ENCODE assay signal across 15 cellular contexts in genomic region chr19:35125746-35126623, GRCh38. TPM values are rescaled to one million over a fixed set of nuclear protein-coding genes. Genes with fewer than 3 reads are reported as not detected.
DNase-seq lines count a peak whose midpoint lies in the region; ATAC-seq and TF ChIP-seq lines count a peak whose summit lies in the region.
"Had no signal": no experiment of that assay in that cellular context is flagged by ENCODE, and none has a peak within 500 bp of the region (broad histone marks: within the 10 kb centered on the region; RNA-seq: fewer than 3 reads in every experiment).

No MANE protein-coding gene starts in this region.

- no peak for ATAC-seq in naive thymus-derived CD4-positive, alpha-beta T cell
- ATAC-seq: left lobe of liver; naive thymus-derived CD8-positive, alpha-beta T cell had no signal

- TF ChIP-seq CTCF in PC-9 (conservative IDR thresholded peaks at IDR 0.05), result no peak
- TF ChIP-seq CTCF in mammary epithelial cell (conservative IDR thresholded peaks at IDR 0.05 in 1 of 2, IDR thresholded peaks at IDR 0.05 in 1 of 2; ENCODE audit: extremely low read depth in 1 of 2, insufficient read depth in 1 of 2, low read depth in 1 of 2, low read length in 2 of 2), result no peak

- CTCF ChIA-PET in PC-9 (lab: Charles Lee), result no interaction called here
- CTCF ChIA-PET in mammary epithelial cell (lab: Charles Lee; ENCODE audit: low non-redundant PET), result interaction anchor here (0.6 kb wide), 1 partner anchor 9 kb away, joined by 3 read pairs; no protein-coding TSS in a partner anchor
- CTCF ChIA-PET in naive thymus-derived CD4-positive, alpha-beta T cell (lab: Charles Lee), result interaction anchor here (1.8 kb wide), 1 partner anchor 16 kb away, joined by 8 read pairs; the partner anchor contains the start of gene FXYD7

- peaks cover 35% of the 10 kb centered on the region for H3F3A ChIP-seq in PC-9 (ENCODE audit: insufficient read depth, low read depth)

- H3K4me2 ChIP-seq in PC-9, result peak overlapping the region; percentile 99
- no peak overlapping the region for H3K4me2 ChIP-seq in mammary epithelial cell (ENCODE audit: insufficient read depth, low read depth, low read length)

- peak overlapping the region in 6 of 10 donors; percentile 10 to 36 (median 27) for H3K4me3 Mint-ChIP-seq in naive thymus-derived CD4-positive, alpha-beta T cell
- H3K4me3 Mint-ChIP-seq: CD4-positive, CD25-positive, alpha-beta regulatory T cell had no signal

- in situ Hi-C loops in mammary epithelial cell (cut with MboI; ENCODE audit: low sequenced_read_pairs in 2 of 2), result no loop called here

- H3K27me3 ChIP-seq in PC-9 (ENCODE audit: insufficient read depth, low read depth) (no peaks in the 10 kb centered on the region), mammary epithelial cell (ENCODE audit: insufficient read depth, low read length) (no peaks in the 10 kb centered on the region)
- no peaks in the 10 kb centered on the region for H3K27me3 ChIP-seq in naive thymus-derived CD4-positive, alpha-beta T cell (ENCODE audit: control insufficient read depth in 2 of 2, insufficient read depth in 2 of 2, low read length in 2 of 2)

- intact Hi-C loops in PC-9 (cut with micrococcal nuclease; ENCODE audit: unreplicated experiment), result no loop called here
- intact Hi-C loops in mammary epithelial cell (cut with micrococcal nuclease), result no loop called here
- intact Hi-C loops in naive thymus-derived CD4-positive, alpha-beta T cell (cut with micrococcal nuclease), result no loop called here

- POLR2A ChIA-PET in PC-9 (lab: Charles Lee; ENCODE audit: unreplicated experiment), result no interaction called here
- POLR2A ChIA-PET in naive thymus-derived CD4-positive, alpha-beta T cell (lab: Charles Lee), result no interaction called here

- H3K27ac ChIP-seq in PC-9 (no peak overlapping the region), mammary epithelial cell (ENCODE audit: insufficient read depth, low read depth, low read length) (no peak overlapping the region), temporal lobe (ENCODE audit: low read depth, low read length) (peak overlapping the region; percentile 100)
- no peak overlapping the region for H3K27ac ChIP-seq in naive thymus-derived CD4-positive, alpha-beta T cell (ENCODE audit: low read depth, low read length)

- BruUV-seq in PC-9 (replicated peaks; lab: Mats Ljungman, UMichigan), result no TSS peak
- BruUV-seq in mammary epithelial cell (replicated peaks; lab: Mats Ljungman, UMichigan), result no TSS peak

- H3K4me1 Mint-ChIP-seq in naive thymus-derived CD4-positive, alpha-beta T cell, result peaks cover 12 to 17% (median 14%) of the 10 kb centered on the region in 7 donors

- H3K79me2 ChIP-seq in PC-9 (ENCODE audit: low read depth) (peaks cover 11% of the 10 kb centered on the region), mammary epithelial cell (ENCODE audit: insufficient read depth, low read length) (peaks cover 12% of the 10 kb centered on the region)

- WGBS in mammary epithelial cell (ENCODE audit: low coverage, missing lambda C conversion rate), result 53% methylated on average over 18 of the region's 35 CpGs

- H3K4me1 ChIP-seq in PC-9 (replicated peaks; ENCODE audit: insufficient read depth), result peaks cover 52% of the 10 kb centered on the region
- peaks cover 59% of the 10 kb centered on the region for H3K4me1 ChIP-seq in mammary epithelial cell (ENCODE audit: insufficient read depth, low read length)
- peaks cover 3 to 11% of the 10 kb centered on the region in 2 donors for H3K4me1 ChIP-seq in naive thymus-derived CD4-positive, alpha-beta T cell (ENCODE audit: control insufficient read depth in 2 of 2, insufficient read depth in 2 of 2, low read length in 2 of 2)
- H3K4me1 ChIP-seq: HAP-1 had no signal

- H2AFZ ChIP-seq in PC-9, result no peak overlapping the region
- no peak overlapping the region for H2AFZ ChIP-seq in mammary epithelial cell (ENCODE audit: low read depth, low read length)

- H3K4me3 ChIP-seq in PC-9, result no peak overlapping the region
- H3K4me3 ChIP-seq in mammary epithelial cell (replicated peaks in 1 of 3; ENCODE audit: insufficient read depth in 1 of 3, low read depth in 2 of 3, low read length in 3 of 3), result no peak overlapping the region
- H3K4me3 ChIP-seq in naive thymus-derived CD4-positive, alpha-beta T cell (ENCODE audit: low read length), result no peak overlapping the region
- H3K4me3 ChIP-seq: HAP-1 had no signal

- no peaks in the 10 kb centered on the region for H4K20me1 ChIP-seq in PC-9 (ENCODE audit: insufficient read depth)
- H4K20me1 ChIP-seq in mammary epithelial cell (ENCODE audit: insufficient read depth, low read length), result no peaks in the 10 kb centered on the region

- dilution Hi-C loops in mammary epithelial cell (cut with HindIII; ENCODE audit: low sequenced_read_pairs), result no loop called here

- peaks cover 4% of the 10 kb centered on the region; the same call in 1 of the 2 replicates for H3K36me3 ChIP-seq in PC-9 (ENCODE audit: low read depth)
- peaks cover 7% of the 10 kb centered on the region for H3K36me3 ChIP-seq in mammary epithelial cell (ENCODE audit: insufficient read depth, low read length)
- H3K36me3 ChIP-seq in naive thymus-derived CD4-positive, alpha-beta T cell (ENCODE audit: control insufficient read depth in 2 of 3, insufficient read depth in 3 of 3, low read length in 3 of 3), result no peaks in the 10 kb centered on the region
- H3K36me3 ChIP-seq: HAP-1 had no signal

- H3K27ac Mint-ChIP-seq in naive thymus-derived CD4-positive, alpha-beta T cell, result peak overlapping the region in 1 of 9 donors; percentile 2

- no peaks in the 10 kb centered on the region for H3K9me2 ChIP-seq in PC-9 (ENCODE audit: insufficient read depth)

- H3K36me3 Mint-ChIP-seq in naive thymus-derived CD4-positive, alpha-beta T cell, result no peaks in the 10 kb centered on the region
- H3K36me3 Mint-ChIP-seq: naive thymus-derived CD8-positive, alpha-beta T cell had no signal

- H3K9me3 ChIP-seq in PC-9 (ENCODE audit: insufficient read depth, low read depth) (no peaks in the 10 kb centered on the region), mammary epithelial cell (replicated peaks; ENCODE audit: insufficient read depth, low read length) (no peaks in the 10 kb centered on the region)
- no peaks in the 10 kb centered on the region for H3K9me3 ChIP-seq in naive thymus-derived CD4-positive, alpha-beta T cell (ENCODE audit: control insufficient read depth in 2 of 3, low read length in 3 of 3)
- H3K9me3 ChIP-seq: HAP-1 had no signal

- H3K27me3 Mint-ChIP-seq in naive thymus-derived CD4-positive, alpha-beta T cell, result no peaks in the 10 kb centered on the region

- DNase-seq in PC-9 (peak; percentile 49 to 55), mammary epithelial cell (peak; percentile 57), CD1c-positive myeloid dendritic cell (ENCODE audit: extremely low spot score) (no peak), RKO (ENCODE audit: low spot score) (no peak)
- no peak for DNase-seq in naive thymus-derived CD4-positive, alpha-beta T cell
- DNase-seq in activated CD4-positive, alpha-beta T cell treated with anti-CD3 and anti-CD28 coated beads for 4 hours, result no peak
- DNase-seq: activated T-cell treated with anti-CD3 and anti-CD28 coated beads, Interleukin-2, amount 50 U/mL, for 48 hours; CD4-positive, CD25-positive, alpha-beta regulatory T cell; NCI-H1092; NCI-H2171 treated with DMSO at 0.1 percent for 48 hours; SHP77 had no signal

- peaks cover 0 to 3% (median 0%) of the 10 kb centered on the region in 11 donors for H3K9me3 Mint-ChIP-seq in naive thymus-derived CD4-positive, alpha-beta T cell
- H3K9me3 Mint-ChIP-seq: naive thymus-derived CD8-positive, alpha-beta T cell had no signal

- no peak overlapping the region for H3K9ac ChIP-seq in mammary epithelial cell (ENCODE audit: insufficient read depth, low read length)

RNA-seq across cellular contexts. Expression of gene LGI4, which starts 8.9 kb away (rescaled TPM):
- total RNA-seq in PC-9 (2021) (1.2 and 1.3 TPM in 2 replicates), mammary epithelial cell (under 1 TPM; 0.17 to 0.42 TPM), temporal lobe (5.2 TPM)
- polyA plus RNA-seq in mammary epithelial cell, result 0.16 TPM
- 0.21 TPM for polyA minus RNA-seq in mammary epithelial cell
- 1 to 10 TPM in 1 of 5 experiments, under 1 TPM in 4; 0.19 to 1.6 (median 0.51) TPM for total RNA-seq in naive thymus-derived CD4-positive, alpha-beta T cell
- polyA plus RNA-seq in naive thymus-derived CD4-positive, alpha-beta T cell, result not detected
- polyA plus RNA-seq: CD4-positive, CD25-positive, alpha-beta regulatory T cell had no signal

RNA-seq across cellular contexts. Expression of gene FXYD3, which starts 10.4 kb away (rescaled TPM):
- 240 and 287 TPM in 2 replicates for total RNA-seq in PC-9 (2021)
- total RNA-seq in mammary epithelial cell, result 100 to 1,000 TPM; 344 to 808 TPM
- 901 TPM for polyA plus RNA-seq in mammary epithelial cell
- polyA minus RNA-seq in mammary epithelial cell, result 137 TPM
- not detected for total RNA-seq in naive thymus-derived CD4-positive, alpha-beta T cell
- polyA plus RNA-seq in naive thymus-derived CD4-positive, alpha-beta T cell, result not detected
- total RNA-seq in temporal lobe, result not detected
- total RNA-seq: CD4-positive, CD25-positive, alpha-beta regulatory T cell; naive thymus-derived CD8-positive, alpha-beta T cell had no signal
- polyA plus RNA-seq: CD4-positive, CD25-positive, alpha-beta regulatory T cell; naive thymus-derived CD8-positive, alpha-beta T cell had no signal

RNA-seq across cellular contexts. Expression of gene FXYD1, which starts 12.6 kb away (rescaled TPM):
- not detected in 2 replicates for total RNA-seq in PC-9 (2021)
- total RNA-seq in mammary epithelial cell, result 1 to 10 TPM in 1 of 2 donors, not detected in 1; 1.9 TPM
- 0.17 TPM for polyA plus RNA-seq in mammary epithelial cell
- polyA minus RNA-seq in mammary epithelial cell, result not detected
- total RNA-seq in naive thymus-derived CD4-positive, alpha-beta T cell, result 1 to 10 TPM in 1 of 5 experiments, under 1 TPM in 2, not detected in 2; 0.46 to 1.2 (median 0.78) TPM
- polyA plus RNA-seq in naive thymus-derived CD4-positive, alpha-beta T cell, result under 1 TPM in 1 of 2 donors, not detected in 1; 0.91 TPM
- 0.74 TPM for total RNA-seq in temporal lobe

RNA-seq across cellular contexts. Expression of gene FXYD7, which starts 17.1 kb away (rescaled TPM):
- total RNA-seq in PC-9 (2021) (not detected in 2 replicates), mammary epithelial cell (1 to 10 TPM in 1 of 2 donors, not detected in 1; 1.1 TPM), temporal lobe (10.1 TPM)
- polyA plus RNA-seq in mammary epithelial cell, result 0.67 TPM
- not detected for polyA minus RNA-seq in mammary epithelial cell
- 10 to 100 TPM in 1 of 5 experiments, 1 to 10 TPM in 4; 1.8 to 13.2 (median 3.5) TPM for total RNA-seq in naive thymus-derived CD4-positive, alpha-beta T cell
- 1 to 10 TPM; 2.1 to 2.6 TPM for polyA plus RNA-seq in naive thymus-derived CD4-positive, alpha-beta T cell

RNA-seq across cellular contexts. Expression of gene FXYD5, which starts 28.6 kb away (rescaled TPM):
- total RNA-seq in PC-9 (2021) (137 and 181 TPM in 2 replicates), mammary epithelial cell (100 to 1,000 TPM in 1 of 2 donors, 10 to 100 TPM in 1; 23.5 to 349 TPM), temporal lobe (0.74 TPM)
- 390 TPM for polyA plus RNA-seq in mammary epithelial cell
- 448 TPM for polyA minus RNA-seq in mammary epithelial cell
- 100 to 1,000 TPM; 362 to 458 (median 387) TPM for total RNA-seq in naive thymus-derived CD4-positive, alpha-beta T cell
- polyA plus RNA-seq in naive thymus-derived CD4-positive, alpha-beta T cell, result 100 to 1,000 TPM; 464 to 575 TPM

Comparison
In these comparisons a context has a peak if more than half of its experiments do, and no peak if none do; other contexts are left out.
1. DNase-seq: peak in PC-9 (2 of 2) and mammary epithelial cell (single experiment); none in naive thymus-derived CD4-positive, alpha-beta T cell (0 of 9), CD1c-positive myeloid dendritic cell (single experiment), activated CD4-positive, alpha-beta T cell treated with anti-CD3 and anti-CD28 coated beads for 4 hours (0 of 2) and RKO (single experiment).
2. RNA of gene FXYD3, which starts 10.4 kb away (total RNA-seq): 344 to 808 TPM in mammary epithelial cell and 240 to 287 TPM in PC-9; not detected in temporal lobe (single experiment) and not detected in naive thymus-derived CD4-positive, alpha-beta T cell; every median in the first group is over 100 times any median in the second.